In the genomic region with DNA sequence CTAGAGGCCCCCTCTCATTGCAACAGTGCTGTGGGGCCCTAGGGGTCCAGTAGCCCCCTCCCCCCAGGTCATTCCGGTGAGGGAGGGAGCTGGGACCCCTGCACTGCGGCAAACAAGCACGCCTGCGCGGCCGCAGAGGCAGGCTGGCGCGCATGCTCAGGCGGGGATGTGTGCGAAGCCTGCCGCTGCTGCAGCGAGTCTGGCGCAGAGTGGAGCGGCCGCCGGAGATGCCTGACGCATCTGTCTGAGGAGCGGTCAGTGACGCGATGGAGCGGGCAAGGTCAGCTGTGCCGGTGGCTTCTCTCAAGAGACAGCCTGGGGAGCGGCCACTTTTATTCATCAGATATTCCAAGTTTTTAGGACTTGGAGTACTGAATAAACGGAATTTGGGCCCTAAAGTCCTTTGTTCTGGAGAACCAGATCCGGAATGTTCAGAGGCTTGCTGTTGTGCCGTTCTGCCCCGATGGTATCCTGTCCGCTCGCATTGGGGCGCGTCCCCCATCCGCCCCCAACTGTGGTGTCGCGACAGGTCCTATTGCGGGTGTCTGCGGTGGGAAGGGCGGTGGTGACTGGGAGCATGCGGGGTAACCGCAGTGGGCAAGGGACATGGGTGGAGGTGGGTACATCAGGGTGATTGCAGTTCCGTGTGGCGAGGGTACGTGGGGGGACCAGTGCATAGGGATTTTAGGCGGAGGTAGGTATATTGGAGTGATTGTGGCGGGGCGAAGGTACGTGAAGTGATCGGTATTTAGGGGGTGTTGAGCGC, we compare ENCODE assay signal across 1 cellular context.
TF ChIP-seq lines count a peak whose summit lies in the region.

Gene SNRPN, plus strand, starts transcription at position 205 of the 766 bp plus-strand sequence. CDS start 19,467 bp downstream, outside the sequence.
A gene with protein sequence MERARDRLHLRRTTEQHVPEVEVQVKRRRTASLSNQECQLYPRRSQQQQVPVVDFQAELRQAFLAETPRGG (plus strand): TSS at position 205 of the 766 bp plus-strand sequence. CDS start 62 bp downstream, at position 267.

TF ChIP-seq in HepG2, 621 proteins besides CTCF, POLR2A, EP300 and RAD21 (continued from another document and continues in another):
- TF ChIP-seq ZNF574 (CRISPR knock-in tag; IDR thresholded peaks at IDR 0.05) (no peak; the same call in 1 of the 2 replicates), ZNF20 (CRISPR knock-in tag; IDR thresholded peaks at IDR 0.05) (no peak), AGO2 (optimal IDR thresholded peaks at IDR 0.05; ENCODE audit: low read depth, low read length) (peak; percentile 21), PHF5A (CRISPR knock-in tag; IDR thresholded peaks at IDR 0.05; ENCODE audit: low read depth, unreplicated experiment) (no peak), TBX3 (IDR thresholded peaks at IDR 0.05; ENCODE audit: borderline replicate concordance) (no peak), ISL2 (CRISPR knock-in tag; IDR thresholded peaks at IDR 0.05) (no peak), ZSCAN20 (CRISPR knock-in tag; IDR thresholded peaks at IDR 0.05; ENCODE audit: borderline replicate concordance) (no peak), ZNF205 (CRISPR knock-in tag; IDR thresholded peaks at IDR 0.05) (no peak), JUNB (CRISPR knock-in tag; IDR thresholded peaks at IDR 0.05; ENCODE audit: borderline replicate concordance) (no peak), BRD4 (CRISPR knock-in tag; IDR thresholded peaks at IDR 0.05) (0 out of 2 replicates have a peak, but pooled peaks have one; percentile 28), REXO4 (CRISPR knock-in tag; IDR thresholded peaks at IDR 0.05; ENCODE audit: borderline replicate concordance) (no peak), MYPOP (CRISPR knock-in tag; IDR thresholded peaks at IDR 0.05) (no peak), U2AF2 (IDR thresholded peaks at IDR 0.05; ENCODE audit: low read depth, low read length) (no peak), KAT7 (CRISPR knock-in tag; IDR thresholded peaks at IDR 0.05; ENCODE audit: borderline replicate concordance) (no peak), BHLHE40 (IDR thresholded peaks at IDR 0.05; ENCODE audit: low read length) (no peak), TEF (CRISPR knock-in tag; IDR thresholded peaks at IDR 0.05) (no peak), SRF (IDR thresholded peaks at IDR 0.05; ENCODE audit: low read depth, low read length) (no peak), JUND (CRISPR knock-in tag; IDR thresholded peaks at IDR 0.05) (no peak), DDIT3 (CRISPR knock-in tag; IDR thresholded peaks at IDR 0.05) (no peak), ZNF350 (CRISPR knock-in tag; IDR thresholded peaks at IDR 0.05; ENCODE audit: borderline replicate concordance, low read depth) (no peak), ZBTB8A (CRISPR knock-in tag; IDR thresholded peaks at IDR 0.05; ENCODE audit: borderline replicate concordance, low read depth) (no peak), ZBTB38 (CRISPR knock-in tag; IDR thresholded peaks at IDR 0.05) (no peak), SAFB2 (CRISPR knock-in tag; IDR thresholded peaks at IDR 0.05; ENCODE audit: borderline replicate concordance, low read depth) (no peak), ZNF510 (CRISPR knock-in tag; IDR thresholded peaks at IDR 0.05; ENCODE audit: low read depth) (no peak), ZNF30 (CRISPR knock-in tag; IDR thresholded peaks at IDR 0.05) (no peak), KLF12 (CRISPR knock-in tag; IDR thresholded peaks at IDR 0.05; ENCODE audit: borderline replicate concordance) (no peak), PAF1 (CRISPR knock-in tag; IDR thresholded peaks at IDR 0.05) (no peak), ZNF737 (CRISPR knock-in tag; IDR thresholded peaks at IDR 0.05; ENCODE audit: borderline replicate concordance) (no peak), ATF7-NPFF (CRISPR knock-in tag; IDR thresholded peaks at IDR 0.05; ENCODE audit: low read depth) (no peak), KLF6 (CRISPR knock-in tag; IDR thresholded peaks at IDR 0.05) (no peak), POLR2G (IDR thresholded peaks at IDR 0.05; ENCODE audit: low read depth, low read length) (peak; percentile 88), ZNF331 (CRISPR knock-in tag; IDR thresholded peaks at IDR 0.05) (no peak), ZNF878 (CRISPR knock-in tag; IDR thresholded peaks at IDR 0.05) (no peak), MXD4 (CRISPR knock-in tag; IDR thresholded peaks at IDR 0.05) (no peak), ZNF317 (CRISPR knock-in tag; IDR thresholded peaks at IDR 0.05) (no peak), ZNF607 (CRISPR knock-in tag; IDR thresholded peaks at IDR 0.05; ENCODE audit: borderline replicate concordance) (no peak), ZNF367 (CRISPR knock-in tag; IDR thresholded peaks at IDR 0.05; ENCODE audit: borderline replicate concordance) (no peak), HNRNPLL (IDR thresholded peaks at IDR 0.05; ENCODE audit: low read depth, low read length, poor library complexity, severe bottlenecking) (peak; percentile 87), RAD51 (IDR thresholded peaks at IDR 0.05; ENCODE audit: borderline replicate concordance) (no peak), ZNF10 (CRISPR knock-in tag; IDR thresholded peaks at IDR 0.05; ENCODE audit: borderline replicate concordance, low read depth) (no peak), ZXDC (CRISPR knock-in tag; IDR thresholded peaks at IDR 0.05) (no peak), PAX8 (CRISPR knock-in tag; IDR thresholded peaks at IDR 0.05; ENCODE audit: borderline replicate concordance) (no peak), ZNF274 (CRISPR knock-in tag; IDR thresholded peaks at IDR 0.05) (no peak), ZNF558 (CRISPR knock-in tag; IDR thresholded peaks at IDR 0.05; ENCODE audit: borderline replicate concordance) (no peak), ZNF709 (CRISPR knock-in tag; IDR thresholded peaks at IDR 0.05) (no peak), ZNF781 (CRISPR knock-in tag; IDR thresholded peaks at IDR 0.05; ENCODE audit: borderline replicate concordance, not compliant biosample characterization) (no peak), ZNF792 (CRISPR knock-in tag; IDR thresholded peaks at IDR 0.05) (no peak), SNAPC5 (CRISPR knock-in tag; IDR thresholded peaks at IDR 0.05; ENCODE audit: borderline replicate concordance) (no peak)
- TF ChIP-seq, protein P1, sequence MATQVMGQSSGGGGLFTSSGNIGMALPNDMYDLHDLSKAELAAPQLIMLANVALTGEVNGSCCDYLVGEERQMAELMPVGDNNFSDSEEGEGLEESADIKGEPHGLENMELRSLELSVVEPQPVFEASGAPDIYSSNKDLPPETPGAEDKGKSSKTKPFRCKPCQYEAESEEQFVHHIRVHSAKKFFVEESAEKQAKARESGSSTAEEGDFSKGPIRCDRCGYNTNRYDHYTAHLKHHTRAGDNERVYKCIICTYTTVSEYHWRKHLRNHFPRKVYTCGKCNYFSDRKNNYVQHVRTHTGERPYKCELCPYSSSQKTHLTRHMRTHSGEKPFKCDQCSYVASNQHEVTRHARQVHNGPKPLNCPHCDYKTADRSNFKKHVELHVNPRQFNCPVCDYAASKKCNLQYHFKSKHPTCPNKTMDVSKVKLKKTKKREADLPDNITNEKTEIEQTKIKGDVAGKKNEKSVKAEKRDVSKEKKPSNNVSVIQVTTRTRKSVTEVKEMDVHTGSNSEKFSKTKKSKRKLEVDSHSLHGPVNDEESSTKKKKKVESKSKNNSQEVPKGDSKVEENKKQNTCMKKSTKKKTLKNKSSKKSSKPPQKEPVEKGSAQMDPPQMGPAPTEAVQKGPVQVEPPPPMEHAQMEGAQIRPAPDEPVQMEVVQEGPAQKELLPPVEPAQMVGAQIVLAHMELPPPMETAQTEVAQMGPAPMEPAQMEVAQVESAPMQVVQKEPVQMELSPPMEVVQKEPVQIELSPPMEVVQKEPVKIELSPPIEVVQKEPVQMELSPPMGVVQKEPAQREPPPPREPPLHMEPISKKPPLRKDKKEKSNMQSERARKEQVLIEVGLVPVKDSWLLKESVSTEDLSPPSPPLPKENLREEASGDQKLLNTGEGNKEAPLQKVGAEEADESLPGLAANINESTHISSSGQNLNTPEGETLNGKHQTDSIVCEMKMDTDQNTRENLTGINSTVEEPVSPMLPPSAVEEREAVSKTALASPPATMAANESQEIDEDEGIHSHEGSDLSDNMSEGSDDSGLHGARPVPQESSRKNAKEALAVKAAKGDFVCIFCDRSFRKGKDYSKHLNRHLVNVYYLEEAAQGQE (IDR thresholded peaks at IDR 0.05; ENCODE audit: borderline replicate concordance in 1 of 2, low read depth in 1 of 2, low read length in 2 of 2): peak in 1 of 2 experiments; percentile 56; a peak in 1 of 4 replicates
- TF ChIP-seq, protein P2, sequence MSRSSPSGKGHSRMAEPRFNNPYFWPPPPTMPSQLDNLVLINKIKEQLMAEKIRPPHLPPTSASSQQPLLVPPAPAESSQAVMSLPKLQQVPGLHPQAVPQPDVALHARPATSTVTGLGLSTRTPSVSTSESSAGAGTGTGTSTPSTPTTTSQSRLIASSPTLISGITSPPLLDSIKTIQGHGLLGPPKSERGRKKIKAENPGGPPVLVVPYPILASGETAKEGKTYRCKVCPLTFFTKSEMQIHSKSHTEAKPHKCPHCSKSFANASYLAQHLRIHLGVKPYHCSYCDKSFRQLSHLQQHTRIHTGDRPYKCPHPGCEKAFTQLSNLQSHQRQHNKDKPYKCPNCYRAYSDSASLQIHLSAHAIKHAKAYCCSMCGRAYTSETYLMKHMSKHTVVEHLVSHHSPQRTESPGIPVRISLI (CRISPR knock-in tag; IDR thresholded peaks at IDR 0.05; ENCODE audit: borderline replicate concordance): no peak
- TF ChIP-seq, protein P3, sequence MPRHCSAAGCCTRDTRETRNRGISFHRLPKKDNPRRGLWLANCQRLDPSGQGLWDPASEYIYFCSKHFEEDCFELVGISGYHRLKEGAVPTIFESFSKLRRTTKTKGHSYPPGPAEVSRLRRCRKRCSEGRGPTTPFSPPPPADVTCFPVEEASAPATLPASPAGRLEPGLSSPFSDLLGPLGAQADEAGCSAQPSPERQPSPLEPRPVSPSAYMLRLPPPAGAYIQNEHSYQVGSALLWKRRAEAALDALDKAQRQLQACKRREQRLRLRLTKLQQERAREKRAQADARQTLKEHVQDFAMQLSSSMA (CRISPR knock-in tag; IDR thresholded peaks at IDR 0.05): no peak
- TF ChIP-seq, protein P4, sequence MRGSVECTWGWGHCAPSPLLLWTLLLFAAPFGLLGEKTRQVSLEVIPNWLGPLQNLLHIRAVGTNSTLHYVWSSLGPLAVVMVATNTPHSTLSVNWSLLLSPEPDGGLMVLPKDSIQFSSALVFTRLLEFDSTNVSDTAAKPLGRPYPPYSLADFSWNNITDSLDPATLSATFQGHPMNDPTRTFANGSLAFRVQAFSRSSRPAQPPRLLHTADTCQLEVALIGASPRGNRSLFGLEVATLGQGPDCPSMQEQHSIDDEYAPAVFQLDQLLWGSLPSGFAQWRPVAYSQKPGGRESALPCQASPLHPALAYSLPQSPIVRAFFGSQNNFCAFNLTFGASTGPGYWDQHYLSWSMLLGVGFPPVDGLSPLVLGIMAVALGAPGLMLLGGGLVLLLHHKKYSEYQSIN (CRISPR knock-in tag; IDR thresholded peaks at IDR 0.05; ENCODE audit: borderline replicate concordance): no peak
